Comparison of ENCODE assay signal across 33 cellular contexts in the genomic region with DNA sequence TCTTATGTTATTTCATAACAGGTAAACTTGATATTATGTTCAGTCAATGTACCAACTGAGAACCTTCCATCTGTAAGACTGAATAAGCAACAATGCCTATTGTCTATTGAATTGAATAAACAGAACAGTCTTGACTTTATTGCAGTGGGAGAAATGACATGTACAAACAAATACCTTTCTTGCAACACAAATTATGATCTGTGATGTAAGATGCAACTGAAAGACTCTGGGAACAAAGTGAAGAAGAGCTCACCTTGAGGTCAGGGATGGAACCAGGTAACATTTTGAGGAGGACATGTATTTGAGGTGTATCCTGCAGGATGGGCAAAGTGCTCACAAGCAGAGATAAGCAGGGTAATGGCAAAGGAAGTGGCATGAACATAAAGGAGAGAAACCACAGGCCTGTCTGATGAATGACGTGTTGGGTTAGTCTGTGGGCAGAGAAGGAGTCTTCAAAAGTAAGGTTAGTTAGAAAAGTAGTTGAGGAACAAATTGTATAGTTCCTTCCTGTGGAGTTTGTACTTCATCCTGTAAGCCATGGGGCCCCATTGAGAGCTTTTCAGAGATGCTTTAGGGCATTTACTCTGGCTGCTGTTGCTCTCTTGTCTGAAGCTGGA. TPM values are rescaled to one million over a fixed set of nuclear protein-coding genes. Genes with fewer than 3 reads are reported as not detected.
"Had no signal": no experiment of that assay in that cellular context is flagged by ENCODE, and none has a peak within 500 bp of the region (broad histone marks: within the 10 kb centered on the region; RNA-seq: fewer than 3 reads in every experiment).

No MANE protein-coding gene starts in this region.

- H3K9me3 Mint-ChIP-seq: central memory CD8-positive, alpha-beta T cell; stimulated activated naive CD8-positive, alpha-beta T cell treated with anti-CD3 and anti-CD28 coated beads, Interleukin-15, Interleukin-2, amounts not matched to agents 100 ng/mL and 50 ng/mL, for 24 hours; T-helper 2 cell treated with Interferon-gamma antibody and Interleukin-4, amounts not matched to agents 5 μg/mL and 100 μg/mL, for 36 hours had no signal

- H3K27me3 ChIP-seq: gastrocnemius medialis, ovary, thyroid gland, upper lobe of left lung, vagina had no signal

- H3K4me1 ChIP-seq: gastrocnemius medialis, prostate gland, thyroid gland, upper lobe of left lung, vagina had no signal

- H3K9me3 ChIP-seq: gastrocnemius medialis, ovary, prostate gland, thyroid gland, upper lobe of left lung, vagina had no signal

- ATAC-seq: gastrocnemius medialis; left ventricle myocardium superior; naive thymus-derived CD4-positive, alpha-beta T cell; sciatic nerve; T-cell had no signal

- H3K27me3 Mint-ChIP-seq: central memory CD8-positive, alpha-beta T cell; stimulated activated naive CD8-positive, alpha-beta T cell treated with anti-CD3 and anti-CD28 coated beads, Interleukin-15, Interleukin-2, amounts not matched to agents 100 ng/mL and 50 ng/mL, for 24 hours had no signal

- H3K36me3 ChIP-seq: gastrocnemius medialis, ovary, prostate gland, thyroid gland, upper lobe of left lung, vagina had no signal

- FAIRE-seq: colon, endometrium, islet of Langerhans had no signal

- H3K4me1 Mint-ChIP-seq: central memory CD8-positive, alpha-beta T cell had no signal

- H3K27ac ChIP-seq: gastrocnemius medialis, ovary, prostate gland, thyroid gland, upper lobe of left lung, vagina had no signal

- DNase-seq: activated CD4-positive, alpha-beta T cell treated with anti-CD3 and anti-CD28 coated beads for 48 hours; activated CD4-positive, alpha-beta T cell treated with anti-CD3 and anti-CD28 coated beads, Interleukin-2, amount 50 U/mL, for 48 hours; activated CD4-positive, CD25-positive, alpha-beta regulatory T cell; activated effector memory CD4-positive, alpha-beta T cell treated with Interleukin-2 at 50 U/mL for 16 hours; activated naive CD4-positive, alpha-beta T cell treated with Interleukin-2 at 50 U/mL for 16 hours; activated T-cell treated with anti-CD3 and anti-CD28 coated beads, Interleukin-2, amount 50 U/mL, for 48 hours; amygdala; effector CD8-positive, alpha-beta T cell; gastrocnemius medialis; glutamatergic neuron; left ventricle myocardium superior; midbrain; naive thymus-derived CD4-positive, alpha-beta T cell; ovary; retina; stimulated activated CD4-positive, alpha-beta T cell treated with anti-CD3 and anti-CD28 coated beads, Interleukin-12 subunit alpha, Interleukin-12 subunit beta, amount 100 ng/mL, for 4 hours; stimulated activated CD4-positive, alpha-beta T cell treated with anti-CD3 and anti-CD28 coated beads, Interleukin-4, amount 100 ng/mL, for 1 hour; substantia nigra; T-cell; thyroid gland; upper lobe of left lung had no signal

- H3K4me3 ChIP-seq: gastrocnemius medialis, ovary, prostate gland, skin epidermis, thyroid gland, upper lobe of left lung, vagina had no signal

- H3K27ac Mint-ChIP-seq: stimulated activated naive CD8-positive, alpha-beta T cell treated with anti-CD3 and anti-CD28 coated beads, Interleukin-15, Interleukin-2, amounts not matched to agents 100 ng/mL and 50 ng/mL, for 24 hours; T-cell; T-helper 2 cell treated with Interferon-gamma antibody and Interleukin-4, amounts not matched to agents 5 μg/mL and 100 μg/mL, for 36 hours had no signal

- H3K4me3 Mint-ChIP-seq: central memory CD8-positive, alpha-beta T cell; naive thymus-derived CD4-positive, alpha-beta T cell; stimulated activated naive CD8-positive, alpha-beta T cell treated with anti-CD3 and anti-CD28 coated beads, Interleukin-15, Interleukin-2, amounts not matched to agents 100 ng/mL and 50 ng/mL, for 24 hours; T-cell; T-helper 2 cell treated with Interferon-gamma antibody and Interleukin-4, amounts not matched to agents 5 μg/mL and 100 μg/mL, for 36 hours had no signal

- H3K36me3 Mint-ChIP-seq: naive thymus-derived CD4-positive, alpha-beta T cell; T-cell had no signal

RNA-seq across cellular contexts. Expression of a gene that starts 9.5 kb away (rescaled TPM):
- total RNA-seq: dermis microvascular lymphatic vessel endothelial cell; epithelial cell of proximal tubule; gastrocnemius medialis; left ventricle myocardium superior; naive thymus-derived CD4-positive, alpha-beta T cell; ovary; sciatic nerve; T-cell had no signal
